ENCODE assay signal across 8 cellular contexts in the genomic region with DNA sequence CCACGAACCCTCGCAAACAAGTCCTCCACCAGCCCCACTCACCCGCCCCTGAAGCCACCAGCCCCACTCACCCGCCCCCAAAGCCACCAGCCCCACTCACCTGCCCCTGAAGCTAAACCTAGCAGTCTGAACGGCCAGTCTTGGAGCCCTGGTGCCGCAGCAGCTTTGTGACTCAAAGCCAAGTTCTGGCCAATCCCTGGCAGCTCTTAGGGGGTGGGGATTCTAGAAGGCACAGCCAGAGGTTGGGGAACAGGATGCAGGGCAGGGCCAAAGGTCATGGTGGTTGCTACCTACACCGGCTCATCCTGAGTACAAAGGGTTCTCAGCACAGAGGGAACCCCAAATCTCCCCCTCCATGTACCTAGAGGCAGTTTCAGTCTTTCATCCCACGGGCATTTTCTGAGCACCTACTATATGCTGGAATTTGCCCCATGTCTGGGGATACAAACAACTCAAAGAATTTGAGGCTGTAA. TPM values are rescaled to one million over a fixed set of nuclear protein-coding genes. Genes with fewer than 3 reads are reported as not detected.
DNase-seq lines count a peak whose midpoint lies in the region; ATAC-seq and TF ChIP-seq lines count a peak whose summit lies in the region.

A gene with protein sequence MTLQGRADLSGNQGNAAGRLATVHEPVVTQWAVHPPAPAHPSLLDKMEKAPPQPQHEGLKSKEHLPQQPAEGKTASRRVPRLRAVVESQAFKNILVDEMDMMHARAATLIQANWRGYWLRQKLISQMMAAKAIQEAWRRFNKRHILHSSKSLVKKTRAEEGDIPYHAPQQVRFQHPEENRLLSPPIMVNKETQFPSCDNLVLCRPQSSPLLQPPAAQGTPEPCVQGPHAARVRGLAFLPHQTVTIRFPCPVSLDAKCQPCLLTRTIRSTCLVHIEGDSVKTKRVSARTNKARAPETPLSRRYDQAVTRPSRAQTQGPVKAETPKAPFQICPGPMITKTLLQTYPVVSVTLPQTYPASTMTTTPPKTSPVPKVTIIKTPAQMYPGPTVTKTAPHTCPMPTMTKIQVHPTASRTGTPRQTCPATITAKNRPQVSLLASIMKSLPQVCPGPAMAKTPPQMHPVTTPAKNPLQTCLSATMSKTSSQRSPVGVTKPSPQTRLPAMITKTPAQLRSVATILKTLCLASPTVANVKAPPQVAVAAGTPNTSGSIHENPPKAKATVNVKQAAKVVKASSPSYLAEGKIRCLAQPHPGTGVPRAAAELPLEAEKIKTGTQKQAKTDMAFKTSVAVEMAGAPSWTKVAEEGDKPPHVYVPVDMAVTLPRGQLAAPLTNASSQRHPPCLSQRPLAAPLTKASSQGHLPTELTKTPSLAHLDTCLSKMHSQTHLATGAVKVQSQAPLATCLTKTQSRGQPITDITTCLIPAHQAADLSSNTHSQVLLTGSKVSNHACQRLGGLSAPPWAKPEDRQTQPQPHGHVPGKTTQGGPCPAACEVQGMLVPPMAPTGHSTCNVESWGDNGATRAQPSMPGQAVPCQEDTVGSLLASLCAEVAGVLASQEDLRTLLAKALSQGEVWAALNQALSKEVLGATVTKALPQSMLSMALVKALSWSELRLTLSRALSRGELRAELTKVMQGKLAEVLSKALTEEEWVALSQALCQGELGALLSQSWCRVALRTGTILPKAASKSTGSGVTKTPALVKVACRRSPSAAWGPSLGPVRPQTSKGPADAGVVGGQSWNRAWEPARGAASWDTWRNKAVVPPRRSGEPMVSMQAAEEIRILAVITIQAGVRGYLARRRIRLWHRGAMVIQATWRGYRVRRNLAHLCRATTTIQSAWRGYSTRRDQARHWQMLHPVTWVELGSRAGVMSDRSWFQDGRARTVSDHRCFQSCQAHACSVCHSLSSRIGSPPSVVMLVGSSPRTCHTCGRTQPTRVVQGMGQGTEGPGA (N-terminal part only) (minus strand): TSS at position 150 of the 473 bp plus-strand sequence. CDS start 4,974 bp downstream, outside the sequence.

- H3K27me3 ChIP-seq in body of pancreas (no peaks in the 10 kb centered on the region), lower lobe of right lung (ENCODE audit: low read depth) (no peaks in the 10 kb centered on the region), transverse colon (no peaks in the 10 kb centered on the region)

- peaks cover 6 to 7% of the 10 kb centered on the region in 2 donors for H3K36me3 ChIP-seq in body of pancreas (replicated peaks in 1 of 2; ENCODE audit: insufficient read depth in 1 of 2, low read depth in 2 of 2)
- H3K36me3 ChIP-seq in lower lobe of right lung, result peaks cover 42% of the 10 kb centered on the region
- H3K36me3 ChIP-seq in transverse colon, result peaks cover 0 to 7% (median 3%) of the 10 kb centered on the region in 4 donors

- DNase-seq in activated CD8-positive, alpha-beta memory T cell treated with anti-CD3 and anti-CD28 coated beads, Interleukin-2, amount 50 U/mL, for 48 hours, result peak; percentile 69
- DNase-seq in activated CD8-positive, alpha-beta memory T cell treated with anti-CD3 and anti-CD28 coated beads, Interleukin-2, amount 50 U/mL, for 4 hours, result no peak
- DNase-seq in body of pancreas (peak in 3 of 4 donors; percentile 34 to 71 (median 51)), lower lobe of right lung (no peak), transverse colon (peak; percentile 66), NCI-H345 treated with DMSO at 0.1 percent for 48 hours (lab: John Stamatoyannopoulos, UW; ENCODE audit: unreplicated experiment) (no peak)

- intact Hi-C loops in body of pancreas (cut with DNase I), result loop anchor here (10.0 kb wide), 1 partner anchor 60 kb away; no protein-coding TSS in a partner anchor
- intact Hi-C loops in lower lobe of right lung (cut with DNase I), result loop anchor here (10.0 kb wide), 1 partner anchor 50 kb away; a partner anchor contains a TSS
- intact Hi-C loops in transverse colon (cut with DNase I; ENCODE audit: low total_unique reads), result no loop called here

- H3K9me3 ChIP-seq in body of pancreas (no peaks in the 10 kb centered on the region), lower lobe of right lung (no peaks in the 10 kb centered on the region), transverse colon (no peaks in the 10 kb centered on the region)

- H3K4me1 ChIP-seq in body of pancreas (peaks cover 58% of the 10 kb centered on the region), lower lobe of right lung (peaks cover 49% of the 10 kb centered on the region), transverse colon (peaks cover 29 to 64% (median 48%) of the 10 kb centered on the region in 4 donors)

- no peak within 1 kb of the TSS for H3K4me3 ChIP-seq in body of pancreas
- H3K4me3 ChIP-seq in lower lobe of right lung, result no peak within 1 kb of the TSS
- H3K4me3 ChIP-seq in transverse colon, result peak within 1 kb of the TSS in 1 of 4 donors; percentile 0

- TF ChIP-seq EP300 in transverse colon (IDR thresholded peaks at IDR 0.05; ENCODE audit: low read depth), result no peak

- in situ Hi-C loops in transverse colon (cut with MboI; ENCODE audit: low pct_ligation_motif_present in 1 of 4, low pct_unique_long_range_greater_than_20kb in 1 of 4, low sequenced_read_pairs in 3 of 4), result loop anchor here in 2 of 4 donors (10.0 to 25.0 kb wide), 2 partner anchors 50 to 138 kb away; a partner anchor contains a TSS

- 63 to 69% methylated on average over 5 to 7 of the region's 8 CpGs for WGBS in body of pancreas, 2 donors
- 31 to 76% methylated on average over 2 to 8 of the region's 8 CpGs for WGBS in transverse colon (ENCODE audit: low coverage in 1 of 2), 2 donors

- H3K27ac ChIP-seq in body of pancreas, result peak within 1 kb of the TSS; percentile 55 to 85 (median 79)
- H3K27ac ChIP-seq in lower lobe of right lung, result peak within 1 kb of the TSS; percentile 36
- peak within 1 kb of the TSS; percentile 77 to 100 (median 90) for H3K27ac ChIP-seq in transverse colon

- ATAC-seq in body of pancreas (no peak), lower lobe of right lung (peak in 1 of 2 donors; percentile 2), GM21723 (IDR thresholded peaks at IDR 0.05; ENCODE audit: unreplicated experiment) (no peak), GM19023 (IDR thresholded peaks at IDR 0.05; ENCODE audit: unreplicated experiment) (no peak)

- no peak for TF ChIP-seq CTCF in body of pancreas (IDR thresholded peaks at IDR 0.05)
- no peak for TF ChIP-seq CTCF in lower lobe of right lung (IDR thresholded peaks at IDR 0.05)
- no peak for TF ChIP-seq CTCF in transverse colon (IDR thresholded peaks at IDR 0.05)

- no peak for TF ChIP-seq POLR2A in body of pancreas (IDR thresholded peaks at IDR 0.05)
- no peak for TF ChIP-seq POLR2A in transverse colon (IDR thresholded peaks at IDR 0.05)

RNA-seq across cellular contexts. Expression of the gene that starts here (rescaled TPM):
- total RNA-seq in body of pancreas (1 to 10 TPM; 5.6 to 7.0 TPM), lower lobe of right lung (4.1 TPM), transverse colon (10 to 100 TPM in 3 of 4 donors, 1 to 10 TPM in 1; 4.8 to 49.7 (median 17.5) TPM)

Comparison
In these comparisons a context has a peak if more than half of its experiments do, and no peak if none do; other contexts are left out.
1. DNase-seq: peak in activated CD8-positive, alpha-beta memory T cell treated with anti-CD3 and anti-CD28 coated beads, Interleukin-2, amount 50 U/mL, for 48 hours (single experiment), body of pancreas (3 of 4) and transverse colon (single experiment); none in activated CD8-positive, alpha-beta memory T cell treated with anti-CD3 and anti-CD28 coated beads, Interleukin-2, amount 50 U/mL, for 4 hours (single experiment), lower lobe of right lung (single experiment) and NCI-H345 treated with DMSO at 0.1 percent for 48 hours (single experiment).
2. H3K27ac ChIP-seq: peak in every context shown above with its lines; median percentile 90 in transverse colon; 79 in body of pancreas; 36 in lower lobe of right lung.